In the genomic region with DNA sequence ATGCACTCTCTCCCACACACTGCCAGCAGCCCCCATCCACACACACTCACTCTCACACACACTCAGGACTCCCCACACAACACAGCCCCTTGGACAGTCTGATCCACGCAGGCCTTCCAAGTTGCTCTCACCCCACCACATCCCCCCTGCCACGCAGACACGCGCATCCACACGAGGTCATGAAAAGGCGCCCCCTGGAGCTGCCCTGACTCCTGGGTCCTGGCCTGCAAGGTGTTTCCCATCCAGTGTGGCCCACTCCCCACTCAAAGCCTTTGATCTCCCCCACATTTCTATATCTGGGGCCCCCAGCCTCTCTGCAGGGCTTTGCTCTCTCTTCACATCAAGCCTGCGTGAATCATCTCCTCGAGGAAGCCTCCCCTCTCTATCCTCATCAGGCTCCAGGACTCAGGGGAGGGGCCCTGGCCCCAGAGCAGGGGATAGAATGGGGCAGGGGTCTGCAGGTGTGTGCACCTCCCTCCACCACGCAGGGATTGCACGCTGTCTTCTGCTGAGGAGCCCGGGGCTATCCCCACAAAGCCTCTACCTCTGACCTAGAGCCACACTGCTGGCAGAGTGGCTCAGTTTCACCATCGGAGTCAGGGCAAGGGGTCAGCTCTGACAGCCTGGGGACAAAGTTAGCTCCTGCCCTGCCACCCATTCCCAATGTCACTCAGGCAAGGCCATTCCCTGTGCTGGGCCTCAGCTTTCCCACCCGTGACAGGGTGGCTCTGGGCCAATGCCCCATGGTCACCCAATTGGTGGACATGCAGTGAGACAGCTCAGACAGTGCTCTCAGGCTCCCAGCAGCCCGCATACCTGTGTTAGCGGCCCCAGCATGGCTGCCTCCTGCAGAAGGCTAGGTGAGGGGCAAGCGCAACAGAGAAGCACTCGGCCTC, we compare ENCODE assay signal across 1 cellular context.
TF ChIP-seq lines count a peak whose summit lies in the region.

No MANE protein-coding gene starts in this region.

TF ChIP-seq in GM23338, 12 proteins besides CTCF, POLR2A, EP300 and RAD21:
- TF ChIP-seq EZH2 (IDR thresholded peaks at IDR 0.05; ENCODE audit: low read depth, unreplicated experiment): no peak
